ENCODE assay signal across 23 cellular contexts in genomic region chr13:26882731-26883130, GRCh38.
"Had no signal": no experiment of that assay in that cellular context is flagged by ENCODE, and none has a peak within 500 bp of the region (broad histone marks: within the 10 kb centered on the region; RNA-seq: fewer than 3 reads in every experiment).

No MANE protein-coding gene starts in this region.

- H3K36me3 ChIP-seq: lower lobe of right lung, ovary, sigmoid colon, tibial artery had no signal

- H3K27ac ChIP-seq: lower lobe of right lung, ovary, psoas muscle, sigmoid colon, testis, tibial artery had no signal

- H3K4me3 ChIP-seq: lower lobe of right lung, ovary, psoas muscle, sigmoid colon, testis, tibial artery had no signal

- ATAC-seq: effector memory CD8-positive, alpha-beta T cell; left ventricle myocardium superior; lower lobe of right lung; naive thymus-derived CD8-positive, alpha-beta T cell; psoas muscle; right cardiac atrium; stimulated activated naive CD8-positive, alpha-beta T cell treated with anti-CD3 and anti-CD28 coated beads, Interleukin-15, Interleukin-2, amounts not matched to agents 100 U/mL and 50 U/mL, for 24 hours had no signal

- H3K4me1 ChIP-seq: lower lobe of right lung, psoas muscle, testis, tibial artery had no signal

- H3K27me3 ChIP-seq: ovary, testis had no signal

- DNase-seq: cortex of kidney; effector memory CD8-positive, alpha-beta T cell; erythroblast; hypothalamus; immature natural killer cell; islet precursor cell; kidney glomerular epithelial cell; left ventricle myocardium superior; lower lobe of right lung; naive thymus-derived CD8-positive, alpha-beta T cell; nephron progenitor cell; nucleus accumbens; ovary; posterior cingulate gyrus; psoas muscle; right cardiac atrium; sigmoid colon; stimulated activated CD4-positive, alpha-beta T cell treated with anti-CD3 and anti-CD28 coated beads, Interleukin-2, amount 100 ng/mL, for 24 hours; stimulated activated CD4-positive, alpha-beta T cell treated with anti-CD3 and anti-CD28 coated beads, Interleukin-4, amount 100 ng/mL, for 24 hours; stimulated activated naive CD8-positive, alpha-beta T cell treated with anti-CD3 and anti-CD28 coated beads, Interleukin-15, Interleukin-2, amounts not matched to agents 100 U/mL and 50 U/mL, for 24 hours; substantia nigra; testis; tibial artery had no signal

- H3K9me3 ChIP-seq: lower lobe of right lung, ovary, psoas muscle, sigmoid colon, testis had no signal
